8 cellular contexts compared by ENCODE assay signal in the genomic region with DNA sequence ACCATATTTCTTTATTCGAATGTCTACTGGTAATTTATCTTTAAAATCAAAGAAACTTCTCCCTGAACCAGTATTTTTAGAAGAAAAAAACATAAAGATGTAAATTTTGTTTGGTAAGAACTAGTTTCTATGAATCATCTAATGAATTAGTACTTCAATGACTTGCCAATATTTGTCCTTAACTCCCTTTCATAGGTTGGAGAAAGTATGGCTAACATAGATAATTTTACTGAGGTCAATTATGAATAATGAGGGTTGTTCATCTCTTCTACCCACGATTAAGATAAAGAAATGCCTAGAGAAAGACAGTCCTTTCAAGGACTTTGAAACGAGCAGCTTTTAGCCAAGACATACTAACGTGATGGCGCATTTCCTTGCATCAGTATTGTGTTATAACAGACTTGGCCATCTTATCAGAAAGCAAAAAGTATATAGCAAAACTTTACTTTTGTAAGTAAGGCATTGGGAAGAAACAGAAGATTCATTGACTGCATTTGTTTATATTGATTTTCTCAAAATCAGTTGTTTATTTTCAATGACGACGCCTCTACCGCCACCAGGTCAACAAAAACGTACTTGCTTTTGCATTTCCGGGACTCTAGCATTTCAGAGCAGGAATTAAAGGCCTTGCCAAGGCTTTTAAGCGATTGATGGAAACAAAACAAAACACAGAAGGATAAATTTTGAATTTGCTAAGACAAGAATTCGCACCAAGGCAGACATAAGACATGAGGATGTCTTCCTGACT. TPM values are rescaled to one million over a fixed set of nuclear protein-coding genes. Genes with fewer than 3 reads are reported as not detected.
A peak's percentile ranks its signal among the peaks of the same experiment; 100 is the strongest.
DNase-seq lines count a peak whose midpoint lies in the region; TF ChIP-seq lines count a peak whose summit lies in the region.

No MANE protein-coding gene starts in this region.

- H3K36me3 Mint-ChIP-seq in H9 (ENCODE audit: insufficient read depth in 1 of 3, low read depth in 3 of 3) = peaks cover 0 to 5% (median 2%) of the 10 kb centered on the region in 3 experiments; a peak in 4 of 7 replicates

- no peaks in the 10 kb centered on the region for H3K23me2 ChIP-seq in H9 (ENCODE audit: insufficient read length, low read depth, low read length, poor library complexity, severe bottlenecking)

- H3K4me3 ChIP-seq in MG63 = peak overlapping the region; percentile 59

- no peak overlapping the region for H2AFZ ChIP-seq in H9 (ENCODE audit: low read length)

- H3K23ac ChIP-seq in H9 (ENCODE audit: insufficient read length, low read depth, low read length) = no peak overlapping the region

- H3K4me3 Mint-ChIP-seq in H9 = peak overlapping the region; percentile 40 to 73; a peak in 4 of 5 replicates

- H3K27me3 ChIP-seq in H9 (ENCODE audit: insufficient read depth, low read length) = no peaks in the 10 kb centered on the region
- H3K27me3 ChIP-seq in MG63 = no peaks in the 10 kb centered on the region

- H2BK5ac ChIP-seq in H9 (ENCODE audit: insufficient read length, low read length) = no peak overlapping the region

- peak overlapping the region; percentile 45 for H3K9ac ChIP-seq in H9 (ENCODE audit: extremely low read depth, insufficient read length, low read length)

- H3K9me3 ChIP-seq in H9 (ENCODE audit: control insufficient read depth, low read depth, low read length) (no peaks in the 10 kb centered on the region), MG63 (no peaks in the 10 kb centered on the region)

- peaks cover 31 to 34% of the 10 kb centered on the region in 2 experiments for H3K4me1 Mint-ChIP-seq in H9

- H3K4me1 ChIP-seq in H9 (ENCODE audit: insufficient read depth, low read length) = no peaks in the 10 kb centered on the region; the same call in 1 of the 2 replicates

- WGBS in H9 (ENCODE audit: extremely low coverage, insufficient read length, low lambda C conversion rate) = no CpG with 5 or more reads among the region's 12 CpGs

- H3K9me3 Mint-ChIP-seq in H9 = peaks cover 0 to 2% of the 10 kb centered on the region in 2 experiments; a peak in 1 of 5 replicates

- TF ChIP-seq CTCF in H9 (conservative IDR thresholded peaks at IDR 0.05) = no peak

- H2BK20ac ChIP-seq in H9 (ENCODE audit: low read depth, low read length, poor library complexity, severe bottlenecking) = no peak overlapping the region

- no peak overlapping the region for H3T11ph ChIP-seq in H9 (ENCODE audit: low read length)

- no peak overlapping the region for H4K8ac ChIP-seq in H9 (replicated peaks; ENCODE audit: insufficient read length, low read depth, low read length)

- no peak overlapping the region for H3K56ac ChIP-seq in H9 (ENCODE audit: insufficient read length, low read depth, low read length)

- no peak overlapping the region for H2BK15ac ChIP-seq in H9 (ENCODE audit: low read depth, low read length)

- no peaks in the 10 kb centered on the region for H3K36me3 ChIP-seq in MG63

- H2AK5ac ChIP-seq in H9 (ENCODE audit: insufficient read length, low read length) = no peak overlapping the region

- H2BK12ac ChIP-seq in H9 (ENCODE audit: insufficient read length, low read depth, low read length) = no peak overlapping the region

- peak overlapping the region in 1 of 3 experiments; percentile 90; a peak in 1 of 7 replicates for H3K27ac Mint-ChIP-seq in H9

- H3K79me2 ChIP-seq in H9 (ENCODE audit: insufficient read depth, low read length) = no peaks in the 10 kb centered on the region

- H3K79me1 ChIP-seq in H9 (ENCODE audit: insufficient read depth, low read depth, low read length, poor library complexity, severe bottlenecking) = no peaks in the 10 kb centered on the region

- H3K18ac ChIP-seq in H9 (ENCODE audit: insufficient read length, low read depth, low read length) = peak overlapping the region; percentile 61

- H2BK120ac ChIP-seq in H9 (ENCODE audit: low read depth, low read length, poor library complexity, severe bottlenecking) = no peak overlapping the region

- peaks cover 3% of the 10 kb centered on the region; the same call in 1 of the 2 replicates for H3K27me3 Mint-ChIP-seq in H9 (ENCODE audit: low read depth)

- no peak overlapping the region for H4K5ac ChIP-seq in H9 (ENCODE audit: insufficient read length, low read depth, low read length)

- H4K20me1 ChIP-seq in H9 (ENCODE audit: control insufficient read depth, insufficient read depth, insufficient read length) = no peaks in the 10 kb centered on the region

- no peak overlapping the region for H3K4ac ChIP-seq in H9 (ENCODE audit: low read depth, low read length)

- H3K14ac ChIP-seq in H9 (ENCODE audit: insufficient read depth, low read length) = peak overlapping the region; percentile 93; the same call in 1 of the 2 replicates

- DNase-seq in NCI-H1105 treated with DMSO at 0.1 percent for 48 hours (lab: John Stamatoyannopoulos, UW) = peak; percentile 42
- DNase-seq in NCI-H1105 (lab: John Stamatoyannopoulos, UW) = no peak
- no peak for DNase-seq in H9
- DNase-seq in MG63 = no peak
- DNase-seq in caudate nucleus (lab: John Stamatoyannopoulos, UW) = no peak
- DNase-seq in midbrain (lab: John Stamatoyannopoulos, UW) = peak; percentile 25
- DNase-seq in SHP77 (lab: John Stamatoyannopoulos, UW) = no peak
- DNase-seq in NCI-H1417 treated with DMSO at 0.1 percent for 48 hours (lab: John Stamatoyannopoulos, UW) = no peak

- no peak overlapping the region for H4K91ac ChIP-seq in H9 (ENCODE audit: insufficient read length, low read depth, low read length)

- peak overlapping the region; percentile 58 for H3K4me2 ChIP-seq in H9 (ENCODE audit: insufficient read depth, insufficient read length, low read length)

- H3K27ac ChIP-seq in H9 (ENCODE audit: insufficient read length, low read depth, low read length) (no peak overlapping the region), caudate nucleus (ENCODE audit: low read depth, low read length) (peak overlapping the region; percentile 93)

RNA-seq across cellular contexts. Expression of gene RBM43, which starts 1.0 kb away (rescaled TPM):
- 1.8 and 2.0 TPM in 2 replicates for total RNA-seq in H9 (2021)
- 1.9 and 3.8 TPM in 2 replicates for total RNA-seq in MG63 (2014; rRNA removed; shearing (Covaris generic); ENCODE audit: low replicate concordance)

RNA-seq across cellular contexts. Expression of gene NMI, which starts 28.8 kb away (rescaled TPM):
- 5.1 and 5.6 TPM in 2 replicates for total RNA-seq in H9 (2021)
- total RNA-seq in MG63 (2014; rRNA removed; shearing (Covaris generic); ENCODE audit: low replicate concordance) = 8.6 and 11.8 TPM in 2 replicates

Comparison
In these comparisons a context has a peak if more than half of its experiments do, and no peak if none do; other contexts are left out.
1. DNase-seq: peak in NCI-H1105 treated with DMSO at 0.1 percent for 48 hours (single experiment) and midbrain (single experiment); none in NCI-H1105 (single experiment), H9 (single experiment), MG63 (single experiment), caudate nucleus (0 of 61), SHP77 (0 of 2) and NCI-H1417 treated with DMSO at 0.1 percent for 48 hours (single experiment).